8 cellular contexts compared by ENCODE assay signal in genomic region chr10:3825244-3825643, GRCh38. TPM values are rescaled to one million over a fixed set of nuclear protein-coding genes. Genes with fewer than 3 reads are reported as not detected.
DNase-seq lines count a peak whose midpoint lies in the region; ATAC-seq and TF ChIP-seq lines count a peak whose summit lies in the region.

No MANE protein-coding gene starts in this region.

- peak overlapping the region; percentile 29 to 51 for H3K9ac ChIP-seq in mucosa of rectum (ENCODE audit: low read depth in 1 of 2, low read length in 2 of 2)

- no peaks in the 10 kb centered on the region for H3K36me3 Mint-ChIP-seq in CD4-positive, alpha-beta T cell (ENCODE audit: low read depth)
- H3K36me3 Mint-ChIP-seq in dendritic cell treated with granulocyte-macrophage colony-stimulating factor and Interleukin-4, amounts not matched to agents 40 ng/mL and 50 ng/mL, for 4 days (ENCODE audit: low read depth): no peaks in the 10 kb centered on the region
- no peaks in the 10 kb centered on the region for H3K36me3 Mint-ChIP-seq in CD14-positive monocyte

- H3K27me3 Mint-ChIP-seq in CD4-positive, alpha-beta T cell: no peaks in the 10 kb centered on the region
- H3K27me3 Mint-ChIP-seq in dendritic cell treated with granulocyte-macrophage colony-stimulating factor and Interleukin-4, amounts not matched to agents 40 ng/mL and 50 ng/mL, for 4 days: no peaks in the 10 kb centered on the region
- peaks cover 1 to 4% (median 3%) of the 10 kb centered on the region in 3 donors for H3K27me3 Mint-ChIP-seq in CD14-positive monocyte (ENCODE audit: low read depth in 3 of 3)

- POLR2A ChIA-PET in CD4-positive, alpha-beta T cell (lab: Charles Lee): interaction anchor here (0.9 to 3.3 kb wide), 2 partner anchors 14 to 40 kb away, joined by 4 to 14 read pairs; partner anchors contain the start of gene KLF6

- no peaks in the 10 kb centered on the region for H3K9me3 ChIP-seq in CD4-positive, alpha-beta T cell (ENCODE audit: control insufficient read depth, low read length)
- H3K9me3 ChIP-seq in mucosa of rectum (ENCODE audit: control insufficient read depth in 2 of 2, low read length in 2 of 2): no peaks in the 10 kb centered on the region

- H3K27ac ChIP-seq in CD4-positive, alpha-beta T cell (ENCODE audit: low read depth, low read length): no peak overlapping the region
- peak overlapping the region; percentile 82 to 83 for H3K27ac ChIP-seq in mucosa of rectum (ENCODE audit: low read depth in 2 of 2, low read length in 2 of 2)

- H3K4me3 ChIP-seq in mucosa of rectum (ENCODE audit: low read length in 2 of 2): no peak overlapping the region

- no peaks in the 10 kb centered on the region for H3K36me3 ChIP-seq in mucosa of rectum (ENCODE audit: control insufficient read depth in 2 of 2, insufficient read depth in 2 of 2, low read length in 2 of 2)

- peaks cover 20 to 25% of the 10 kb centered on the region in 2 donors for H3K4me1 ChIP-seq in mucosa of rectum (ENCODE audit: control insufficient read depth in 2 of 2, insufficient read depth in 2 of 2, low read length in 2 of 2)

- peak overlapping the region; percentile 29 for H3K27ac Mint-ChIP-seq in CD4-positive, alpha-beta T cell
- peak overlapping the region; percentile 11 for H3K27ac Mint-ChIP-seq in dendritic cell treated with granulocyte-macrophage colony-stimulating factor and Interleukin-4, amounts not matched to agents 40 ng/mL and 50 ng/mL, for 4 days
- H3K27ac Mint-ChIP-seq in CD14-positive monocyte: peak overlapping the region in 3 of 7 donors; percentile 15 to 75 (median 32)

- no peak for DNase-seq in CD4-positive, alpha-beta T cell
- DNase-seq in LoVo (ENCODE audit: low spot score) (peak; percentile 94), CD14-positive monocyte (ENCODE audit: low spot score) (no peak)

- CTCF ChIA-PET in CD4-positive, alpha-beta T cell (lab: Charles Lee): no interaction called here

- H3K27me3 ChIP-seq in CD4-positive, alpha-beta T cell (ENCODE audit: control insufficient read depth, insufficient read depth, low read length): no peaks in the 10 kb centered on the region
- H3K27me3 ChIP-seq in mucosa of rectum (ENCODE audit: control insufficient read depth in 2 of 2, insufficient read depth in 2 of 2, low read length in 2 of 2): no peaks in the 10 kb centered on the region

- TF ChIP-seq CTCF in CD4-positive, alpha-beta T cell (IDR thresholded peaks at IDR 0.05): no peak
- TF ChIP-seq CTCF in CD14-positive monocyte (IDR thresholded peaks at IDR 0.05): no peak

- no peak for ATAC-seq in CD4-positive, alpha-beta T cell (ENCODE audit: poor library complexity)
- no peak for ATAC-seq in GM18868 (IDR thresholded peaks at IDR 0.05; ENCODE audit: unreplicated experiment)
- no peak for ATAC-seq in HG03460 (IDR thresholded peaks at IDR 0.05; ENCODE audit: unreplicated experiment)
- ATAC-seq in GM21825 (IDR thresholded peaks at IDR 0.05; ENCODE audit: unreplicated experiment): no peak

- peaks cover 18% of the 10 kb centered on the region for H3K4me1 Mint-ChIP-seq in CD4-positive, alpha-beta T cell (ENCODE audit: low read depth)
- peaks cover 41% of the 10 kb centered on the region for H3K4me1 Mint-ChIP-seq in dendritic cell treated with granulocyte-macrophage colony-stimulating factor and Interleukin-4, amounts not matched to agents 40 ng/mL and 50 ng/mL, for 4 days (ENCODE audit: low read depth)
- H3K4me1 Mint-ChIP-seq in CD14-positive monocyte: peaks cover 15% of the 10 kb centered on the region

- no peak overlapping the region for H3K4me3 Mint-ChIP-seq in CD4-positive, alpha-beta T cell
- H3K4me3 Mint-ChIP-seq in dendritic cell treated with granulocyte-macrophage colony-stimulating factor and Interleukin-4, amounts not matched to agents 40 ng/mL and 50 ng/mL, for 4 days: no peak overlapping the region
- H3K4me3 Mint-ChIP-seq in CD14-positive monocyte: no peak overlapping the region

- intact Hi-C loops in CD4-positive, alpha-beta T cell (cut with DNase I, micrococcal nuclease): loop anchor here in 1 of 2 experiments (5.0 kb wide), 1 partner anchor 48 kb away; no protein-coding TSS in a partner anchor
- intact Hi-C loops in dendritic cell treated with granulocyte-macrophage colony-stimulating factor and Interleukin-4, amounts not matched to agents 40 ng/mL and 50 ng/mL, for 4 days (cut with micrococcal nuclease): no loop called here
- intact Hi-C loops in CD14-positive monocyte (cut with micrococcal nuclease): no loop called here

- H3K9me3 Mint-ChIP-seq in CD4-positive, alpha-beta T cell: no peaks in the 10 kb centered on the region
- H3K9me3 Mint-ChIP-seq in dendritic cell treated with granulocyte-macrophage colony-stimulating factor and Interleukin-4, amounts not matched to agents 40 ng/mL and 50 ng/mL, for 4 days: no peaks in the 10 kb centered on the region
- H3K9me3 Mint-ChIP-seq in CD14-positive monocyte: no peaks in the 10 kb centered on the region

RNA-seq across cellular contexts. Expression of gene KLF6, which starts 40.2 kb away (rescaled TPM):
- total RNA-seq in CD4-positive, alpha-beta T cell: 100 to 1,000 TPM; 851 to 874 TPM
- polyA plus RNA-seq in CD14-positive monocyte: 100 to 1,000 TPM; 499 to 510 TPM
